ENCODE assay signal across 1 cellular context in genomic region chr5:1201327-1202025, GRCh38.
TF ChIP-seq lines count a peak whose summit lies in the region.

Gene SLC6A19 (plus strand): TSS chr5:1201595. CDS start chr5:1201651, 56 bp downstream.

TF ChIP-seq in K562, 482 proteins besides CTCF, POLR2A, EP300 and RAD21 (continued from another document and continues in another):
- TF ChIP-seq STAT6 (CRISPR knock-in tag; IDR thresholded peaks at IDR 0.05) (no peak), PHF8 (IDR thresholded peaks at IDR 0.05; ENCODE audit: borderline replicate concordance, low read length) (no peak), BCOR (IDR thresholded peaks at IDR 0.05) (no peak), ZNF24 (IDR thresholded peaks at IDR 0.05) (no peak), DLX4 (CRISPR knock-in tag; IDR thresholded peaks at IDR 0.05) (no peak), STAG1 (CRISPR knock-in tag; IDR thresholded peaks at IDR 0.05; ENCODE audit: borderline replicate concordance) (no peak), HNRNPLL (IDR thresholded peaks at IDR 0.05; ENCODE audit: low read depth, low read length, poor library complexity, severe bottlenecking) (peak; percentile 47), NONO (IDR thresholded peaks at IDR 0.05; ENCODE audit: low read depth in 2 of 2, low read length in 1 of 2) (no peak), CBX1 (IDR thresholded peaks at IDR 0.05; ENCODE audit: low read depth) (no peak), ZNF79 (CRISPR knock-in tag; IDR thresholded peaks at IDR 0.05; ENCODE audit: low read depth) (0 out of 2 replicates have a peak, but pooled peaks have one; percentile 37), ZNF217 (CRISPR knock-in tag; IDR thresholded peaks at IDR 0.05) (no peak), NEUROD1 (IDR thresholded peaks at IDR 0.05; ENCODE audit: borderline replicate concordance, low read depth, low read length, partially characterized antibody) (no peak), THRAP3 (IDR thresholded peaks at IDR 0.05; ENCODE audit: borderline replicate concordance) (no peak), KDM4B (IDR thresholded peaks at IDR 0.05; ENCODE audit: borderline replicate concordance in 2 of 2, low read depth in 1 of 2) (no peak), UBTF (IDR thresholded peaks at IDR 0.05; ENCODE audit: borderline replicate concordance in 1 of 2, low read depth in 2 of 2, low read length in 2 of 2) (peak in 1 of 2 experiments; percentile 63; a peak in 1 of 4 replicates), MED1 (CRISPR knock-in tag; IDR thresholded peaks at IDR 0.05; ENCODE audit: borderline replicate concordance) (no peak), SMARCE1 (IDR thresholded peaks at IDR 0.05) (no peak), PRMT5 (CRISPR knock-in tag; IDR thresholded peaks at IDR 0.05) (no peak), CHD1 (IDR thresholded peaks at IDR 0.05; ENCODE audit: low read length) (no peak), HNRNPH1 (optimal IDR thresholded peaks at IDR 0.05; ENCODE audit: low read depth, low read length) (no peak), BMI1 (IDR thresholded peaks at IDR 0.05; ENCODE audit: low read length) (no peak), ZNF699 (CRISPR knock-in tag; IDR thresholded peaks at IDR 0.05; ENCODE audit: insufficient replicate concordance) (no peak), NFIC (IDR thresholded peaks at IDR 0.05) (peak; percentile 9; the same call in 1 of the 2 replicates), NFE2L1 (tag; IDR thresholded peaks at IDR 0.05; ENCODE audit: borderline replicate concordance, low read depth) (no peak), ZBTB11 (CRISPR knock-in tag; IDR thresholded peaks at IDR 0.05) (no peak), CBX3 (IDR thresholded peaks at IDR 0.05; ENCODE audit: borderline replicate concordance in 1 of 2, low read length in 2 of 2) (no peak), ZNF239 (CRISPR knock-in tag; IDR thresholded peaks at IDR 0.05) (no peak), MYBL2 (IDR thresholded peaks at IDR 0.05; ENCODE audit: low read depth) (no peak), MYBL2 (CRISPR knock-in tag; IDR thresholded peaks at IDR 0.05; ENCODE audit: borderline replicate concordance) (no peak), KDM5B (IDR thresholded peaks at IDR 0.05; ENCODE audit: insufficient replicate concordance, low read depth, low read length) (no peak), ZNF445 (CRISPR knock-in tag; IDR thresholded peaks at IDR 0.05; ENCODE audit: low read depth) (no peak), HES1 (IDR thresholded peaks at IDR 0.05; ENCODE audit: low read depth) (no peak), PTBP1 (IDR thresholded peaks at IDR 0.05; ENCODE audit: low read depth, low read length) (no peak), MGA (IDR thresholded peaks at IDR 0.05) (no peak), ZNF512 (tag; IDR thresholded peaks at IDR 0.05) (no peak), ZNF830 (CRISPR knock-in tag; IDR thresholded peaks at IDR 0.05) (0 out of 2 replicates have a peak, but pooled peaks have one; percentile 76), SMAD1 (IDR thresholded peaks at IDR 0.05; ENCODE audit: low read depth, low read length, partially characterized antibody) (no peak), TAF9B (IDR thresholded peaks at IDR 0.05; ENCODE audit: partially characterized antibody) (no peak), DPF2 (IDR thresholded peaks at IDR 0.05) (no peak), RBFOX2 (IDR thresholded peaks at IDR 0.05; ENCODE audit: low read depth, low read length) (peak; percentile 34; the same call in 1 of the 2 replicates)
